In genomic region chr17:70434536-70435490, GRCh38 we compare ENCODE assay signal across 31 cellular contexts.
"Had no signal": no experiment of that assay in that cellular context is flagged by ENCODE, and none has a peak within 500 bp of the region (broad histone marks: within the 10 kb centered on the region; RNA-seq: fewer than 3 reads in every experiment).

No MANE protein-coding gene starts in this region.

- H3K4me1 ChIP-seq: esophagus muscularis mucosa, heart right ventricle, prostate gland, upper lobe of right lung had no signal

- H3K4me1 Mint-ChIP-seq: activated B cell treated with CpG ODN at 0.5 μM for 24 hours; activated T-helper 17 cell treated with anti-CD3 and anti-CD28 coated beads, Interleukin-2, amount 50 U/mL, for 72 hours; endodermal cell; memory B cell; natural killer cell; stimulated activated effector memory CD8-positive, alpha-beta T cell treated with anti-CD3 and anti-CD28 coated beads, Interleukin-12 subunit alpha, Interleukin-12 subunit beta, amount 100 ng/mL, for 72 hours; stimulated activated naive CD8-positive, alpha-beta T cell treated with anti-CD3 and anti-CD28 coated beads, Interleukin-15, amount 100 ng/mL, for 72 hours had no signal

- H3K27me3 Mint-ChIP-seq: activated B cell treated with CpG ODN at 0.5 μM for 24 hours; activated CD8-positive, alpha-beta T cell treated with anti-CD3 and anti-CD28 coated beads for 36 hours; memory B cell; stimulated activated naive CD8-positive, alpha-beta T cell treated with anti-CD3 and anti-CD28 coated beads, Interleukin-15, amount 100 ng/mL, for 72 hours had no signal

- H3K27ac ChIP-seq: brain microvascular endothelial cell, esophagus muscularis mucosa, heart right ventricle, neutrophil, ovary, prostate gland, skin epidermis, upper lobe of right lung had no signal

- H3K4me3 ChIP-seq: esophagus muscularis mucosa, heart right ventricle, ovary, prostate gland, skin epidermis, upper lobe of right lung had no signal

- H3K27me3 ChIP-seq: brain microvascular endothelial cell, esophagus muscularis mucosa, heart right ventricle, ovary, upper lobe of right lung had no signal

- H3K4me3 Mint-ChIP-seq: activated B cell treated with CpG ODN at 0.5 μM for 24 hours; activated CD8-positive, alpha-beta T cell treated with anti-CD3 and anti-CD28 coated beads for 36 hours; activated T-cell treated with anti-CD3 and anti-CD28 coated beads, Interleukin-2, amount 50 U/mL, for 4 hours; activated T-helper 17 cell treated with anti-CD3 and anti-CD28 coated beads, Interleukin-2, amount 50 U/mL, for 72 hours; dendritic cell treated with granulocyte-macrophage colony-stimulating factor and Interleukin-4, amounts not matched to agents 40 ng/mL and 50 ng/mL, for 4 days; endodermal cell; memory B cell; natural killer cell; stimulated activated effector memory CD8-positive, alpha-beta T cell treated with anti-CD3 and anti-CD28 coated beads, Interleukin-12 subunit alpha, Interleukin-12 subunit beta, amount 100 ng/mL, for 72 hours; stimulated activated naive CD8-positive, alpha-beta T cell treated with anti-CD3 and anti-CD28 coated beads, Interleukin-15, amount 100 ng/mL, for 72 hours; T-helper 2 cell treated with Interferon-gamma antibody and Interleukin-4, amounts not matched to agents 5 μg/mL and 100 μg/mL, for 36 hours had no signal

- H3K36me3 Mint-ChIP-seq: memory B cell; natural killer cell; stimulated activated effector memory CD8-positive, alpha-beta T cell treated with anti-CD3 and anti-CD28 coated beads, Interleukin-12 subunit alpha, Interleukin-12 subunit beta, amount 100 ng/mL, for 72 hours had no signal

- DNase-seq: activated B cell treated with CpG ODN at 0.5 μM for 24 hours; activated CD4-positive, alpha-beta T cell treated with anti-CD3 and anti-CD28 coated beads, Interleukin-2, amount 50 U/mL, for 1 hour; activated CD8-positive, alpha-beta T cell treated with anti-CD3 and anti-CD28 coated beads for 36 hours; activated gamma-delta T cell treated with Interleukin-2 at 50 U/mL for 16 hours; activated naive CD4-positive, alpha-beta T cell treated with anti-CD3 and anti-CD28 coated beads, Interleukin-2, amount 50 U/mL, for 16 hours; activated T-cell treated with anti-CD3 and anti-CD28 coated beads, Interleukin-2, amount 50 U/mL, for 4 hours; amniotic stem cell; brain microvascular endothelial cell; caudate nucleus; endodermal cell; foreskin melanocyte; heart right ventricle; midbrain; natural killer cell; ovary; retina; stimulated activated CD4-positive, alpha-beta T cell treated with anti-CD3 and anti-CD28 coated beads, Interleukin-4, amount 100 ng/mL, for 24 hours; stimulated activated naive CD8-positive, alpha-beta T cell treated with anti-CD3 and anti-CD28 coated beads, Interleukin-15, amount 100 ng/mL, for 72 hours; substantia nigra; T-helper 1 cell; upper lobe of right lung had no signal

- H3K27ac Mint-ChIP-seq: activated B cell treated with CpG ODN at 0.5 μM for 24 hours; activated CD8-positive, alpha-beta T cell treated with anti-CD3 and anti-CD28 coated beads for 36 hours; activated T-helper 17 cell treated with anti-CD3 and anti-CD28 coated beads, Interleukin-2, amount 50 U/mL, for 72 hours; dendritic cell treated with granulocyte-macrophage colony-stimulating factor and Interleukin-4, amounts not matched to agents 40 ng/mL and 50 ng/mL, for 4 days; endodermal cell; memory B cell; natural killer cell; stimulated activated effector memory CD8-positive, alpha-beta T cell treated with anti-CD3 and anti-CD28 coated beads, Interleukin-12 subunit alpha, Interleukin-12 subunit beta, amount 100 ng/mL, for 72 hours; stimulated activated naive CD8-positive, alpha-beta T cell treated with anti-CD3 and anti-CD28 coated beads, Interleukin-15, amount 100 ng/mL, for 72 hours; T-helper 2 cell treated with Interferon-gamma antibody and Interleukin-4, amounts not matched to agents 5 μg/mL and 100 μg/mL, for 36 hours had no signal

- H3K9me3 Mint-ChIP-seq: activated CD8-positive, alpha-beta T cell treated with anti-CD3 and anti-CD28 coated beads for 36 hours; activated T-cell treated with anti-CD3 and anti-CD28 coated beads, Interleukin-2, amount 50 U/mL, for 4 hours; activated T-helper 17 cell treated with anti-CD3 and anti-CD28 coated beads, Interleukin-2, amount 50 U/mL, for 72 hours; dendritic cell treated with granulocyte-macrophage colony-stimulating factor and Interleukin-4, amounts not matched to agents 40 ng/mL and 50 ng/mL, for 4 days; endodermal cell; stimulated activated effector memory CD8-positive, alpha-beta T cell treated with anti-CD3 and anti-CD28 coated beads, Interleukin-12 subunit alpha, Interleukin-12 subunit beta, amount 100 ng/mL, for 72 hours; stimulated activated naive CD8-positive, alpha-beta T cell treated with anti-CD3 and anti-CD28 coated beads, Interleukin-15, amount 100 ng/mL, for 72 hours; T-helper 2 cell treated with Interferon-gamma antibody and Interleukin-4, amounts not matched to agents 5 μg/mL and 100 μg/mL, for 36 hours had no signal

- H3K9me3 ChIP-seq: esophagus muscularis mucosa, neutrophil, ovary, prostate gland, upper lobe of right lung had no signal

- H3K36me3 ChIP-seq: brain microvascular endothelial cell, esophagus muscularis mucosa, heart right ventricle, neutrophil, ovary, prostate gland, upper lobe of right lung had no signal

- ATAC-seq: activated CD8-positive, alpha-beta T cell treated with anti-CD3 and anti-CD28 coated beads for 36 hours; activated T-cell treated with anti-CD3 and anti-CD28 coated beads, Interleukin-2, amount 50 U/mL, for 4 hours; activated T-helper 17 cell treated with anti-CD3 and anti-CD28 coated beads, Interleukin-2, amount 50 U/mL, for 72 hours; heart right ventricle; natural killer cell; sciatic nerve; stimulated activated effector memory CD8-positive, alpha-beta T cell treated with anti-CD3 and anti-CD28 coated beads, Interleukin-12 subunit alpha, Interleukin-12 subunit beta, amount 100 ng/mL, for 72 hours; stimulated activated naive CD8-positive, alpha-beta T cell treated with anti-CD3 and anti-CD28 coated beads, Interleukin-15, amount 100 ng/mL, for 72 hours; upper lobe of right lung had no signal
